In genomic region chr3:132659000-132659369, GRCh38 we compare ENCODE assay signal across 8 cellular contexts. TPM values are rescaled to one million over a fixed set of nuclear protein-coding genes. Genes with fewer than 3 reads are reported as not detected.
A peak's percentile ranks its signal among the peaks of the same experiment; 100 is the strongest.
DNase-seq lines count a peak whose midpoint lies in the region; ATAC-seq and TF ChIP-seq lines count a peak whose summit lies in the region.

No MANE protein-coding gene starts in this region.

- no peaks in the 10 kb centered on the region for H3K36me3 ChIP-seq in CD8-positive, alpha-beta memory T cell (ENCODE audit: insufficient read depth, low read length)
- no peaks in the 10 kb centered on the region for H3K36me3 ChIP-seq in adrenal gland (replicated peaks in 1 of 2)
- H3K36me3 ChIP-seq in suprapubic skin: no peaks in the 10 kb centered on the region

- TF ChIP-seq POLR2A in adrenal gland (IDR thresholded peaks at IDR 0.05): no peak
- no peak for TF ChIP-seq POLR2A in suprapubic skin (IDR thresholded peaks at IDR 0.05)

- H3K4me3 Mint-ChIP-seq in CD8-positive, alpha-beta memory T cell: peak overlapping the region; percentile 94 to 99 (median 97)

- TF ChIP-seq CTCF in adrenal gland (IDR thresholded peaks at IDR 0.05) (no peak), suprapubic skin (IDR thresholded peaks at IDR 0.05) (no peak)

- peak in 1 of 5 donors; percentile 2 for DNase-seq in CD8-positive, alpha-beta memory T cell
- DNase-seq in adrenal gland: peak in 2 of 7 donors; percentile 16 to 19
- DNase-seq in kidney tubule cell (ENCODE audit: low spot score): peak; percentile 43
- DNase-seq in suprapubic skin (ENCODE audit: low spot score in 2 of 2): no peak
- no peak for DNase-seq in stimulated activated CD4-positive, alpha-beta T cell treated with anti-CD3 and anti-CD28 coated beads, Interleukin-15, amount 100 ng/mL, for 24 hours
- DNase-seq in activated CD8-positive, alpha-beta memory T cell treated with anti-CD3 and anti-CD28 coated beads, Interleukin-2, amount 50 U/mL, for 4 hours: no peak
- no peak for DNase-seq in iPS-NIHi11 (ENCODE audit: low spot score)

- CTCF ChIA-PET in CD8-positive, alpha-beta memory T cell (lab: Charles Lee): no interaction called here

- POLR2A ChIA-PET in CD8-positive, alpha-beta memory T cell (lab: Charles Lee): no interaction called here

- peak overlapping the region in 7 of 8 donors; percentile 94 to 98 (median 96) for H3K27ac Mint-ChIP-seq in CD8-positive, alpha-beta memory T cell

- no peaks in the 10 kb centered on the region for H3K27me3 Mint-ChIP-seq in CD8-positive, alpha-beta memory T cell

- peaks cover 0 to 20% (median 0%) of the 10 kb centered on the region in 3 donors for H3K36me3 Mint-ChIP-seq in CD8-positive, alpha-beta memory T cell

- H3K27ac ChIP-seq in CD8-positive, alpha-beta memory T cell (ENCODE audit: low read depth, low read length): no peak overlapping the region
- H3K27ac ChIP-seq in adrenal gland (peak overlapping the region; percentile 91 to 95 (median 94)), suprapubic skin (peak overlapping the region; percentile 93)

- H3K27me3 ChIP-seq in CD8-positive, alpha-beta memory T cell (ENCODE audit: insufficient read depth, low read length, poor library complexity, severe bottlenecking): no peaks in the 10 kb centered on the region
- H3K27me3 ChIP-seq in adrenal gland (no peaks in the 10 kb centered on the region), suprapubic skin (no peaks in the 10 kb centered on the region)

- H3K4me1 ChIP-seq in CD8-positive, alpha-beta memory T cell (ENCODE audit: insufficient read depth, low read length): peaks cover 33% of the 10 kb centered on the region
- H3K4me1 ChIP-seq in adrenal gland (replicated peaks in 1 of 2) (peaks cover 17 to 48% of the 10 kb centered on the region in 2 donors), suprapubic skin (peaks cover 37% of the 10 kb centered on the region)

- H3K4me1 Mint-ChIP-seq in CD8-positive, alpha-beta memory T cell: peaks cover 53 to 73% (median 63%) of the 10 kb centered on the region in 3 donors

- no peaks in the 10 kb centered on the region for H3K9me3 ChIP-seq in CD8-positive, alpha-beta memory T cell (ENCODE audit: low read length)
- H3K9me3 ChIP-seq in adrenal gland (replicated peaks in 1 of 3) (no peaks in the 10 kb centered on the region), suprapubic skin (no peaks in the 10 kb centered on the region)

- TF ChIP-seq EP300 in suprapubic skin (IDR thresholded peaks at IDR 0.05): no peak

- peak overlapping the region; percentile 84 for H3K4me3 ChIP-seq in CD8-positive, alpha-beta memory T cell (ENCODE audit: low read length)
- peak overlapping the region in 3 of 4 donors; percentile 67 to 92 (median 84) for H3K4me3 ChIP-seq in adrenal gland
- H3K4me3 ChIP-seq in suprapubic skin: peak overlapping the region; percentile 92

- 3 to 13% (median 5%) methylated on average over 7 of the region's 7 CpGs for WGBS in adrenal gland, 4 donors
- WGBS in suprapubic skin: 4% methylated on average over 7 of the region's 7 CpGs

- peak; percentile 3 for ATAC-seq in HG03342 (IDR thresholded peaks at IDR 0.05; ENCODE audit: unreplicated experiment)

- intact Hi-C loops in adrenal gland (cut with DNase I): no loop called here

- no peaks in the 10 kb centered on the region for H3K9me3 Mint-ChIP-seq in CD8-positive, alpha-beta memory T cell

RNA-seq across cellular contexts. Expression of gene ACAD11, which starts 0.6 kb away (rescaled TPM):
- total RNA-seq in CD8-positive, alpha-beta memory T cell: 10 to 100 TPM in 1 of 2 experiments, 1 to 10 TPM in 1; 9.5 to 11.5 TPM
- 3.6 TPM for polyA plus RNA-seq in CD8-positive, alpha-beta memory T cell
- total RNA-seq in adrenal gland (10 to 100 TPM; 13.6 to 51.3 (median 23.9) TPM), suprapubic skin (100 to 1,000 TPM in 1 of 4 donors, 10 to 100 TPM in 3; 18.2 to 112 (median 23.3) TPM)
- 10 to 100 TPM; 24.8 to 59.1 (median 40.5) TPM for polyA plus RNA-seq in adrenal gland

RNA-seq across cellular contexts. Expression of gene UBA5, which starts 1.1 kb away (rescaled TPM):
- 10 to 100 TPM; 52.1 to 53.4 TPM for total RNA-seq in CD8-positive, alpha-beta memory T cell
- 39.5 TPM for polyA plus RNA-seq in CD8-positive, alpha-beta memory T cell
- total RNA-seq in adrenal gland (100 to 1,000 TPM in 1 of 8 donors, 10 to 100 TPM in 7; 54.8 to 134 (median 69.1) TPM), suprapubic skin (10 to 100 TPM; 16.3 to 52.3 (median 27.5) TPM)
- 10 to 100 TPM; 35.6 to 89.2 (median 60.7) TPM for polyA plus RNA-seq in adrenal gland
